Comparison of ENCODE assay signal across 1 cellular context in genomic region chr1:43143441-43143888, GRCh38.
TF ChIP-seq lines count a peak whose summit lies in the region.

No MANE protein-coding gene starts in this region.

TF ChIP-seq in K562, 482 proteins besides CTCF, POLR2A, EP300 and RAD21 (continues in another document):
- TF ChIP-seq IFI16 (CRISPR knock-in tag; IDR thresholded peaks at IDR 0.05): no peak
- TF ChIP-seq XRCC5 (IDR thresholded peaks at IDR 0.05; ENCODE audit: low read depth, low read length): peak; percentile 77; the same call in 1 of the 2 replicates
- no peak for TF ChIP-seq GTF2B (IDR thresholded peaks at IDR 0.05; ENCODE audit: extremely low read depth, insufficient read length)
- TF ChIP-seq, protein P1, sequence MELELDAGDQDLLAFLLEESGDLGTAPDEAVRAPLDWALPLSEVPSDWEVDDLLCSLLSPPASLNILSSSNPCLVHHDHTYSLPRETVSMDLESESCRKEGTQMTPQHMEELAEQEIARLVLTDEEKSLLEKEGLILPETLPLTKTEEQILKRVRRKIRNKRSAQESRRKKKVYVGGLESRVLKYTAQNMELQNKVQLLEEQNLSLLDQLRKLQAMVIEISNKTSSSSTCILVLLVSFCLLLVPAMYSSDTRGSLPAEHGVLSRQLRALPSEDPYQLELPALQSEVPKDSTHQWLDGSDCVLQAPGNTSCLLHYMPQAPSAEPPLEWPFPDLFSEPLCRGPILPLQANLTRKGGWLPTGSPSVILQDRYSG (tag; conservative IDR thresholded peaks at IDR 0.05; ENCODE audit: low read depth): no peak
- no peak for TF ChIP-seq ZNF586 (CRISPR knock-in tag; conservative IDR thresholded peaks at IDR 0.05)
- peak; percentile 77; the same call in 1 of the 2 replicates for TF ChIP-seq STAT6 (CRISPR knock-in tag; IDR thresholded peaks at IDR 0.05)
- TF ChIP-seq BRD9 (IDR thresholded peaks at IDR 0.05; ENCODE audit: low read depth, partially characterized antibody): no peak
- TF ChIP-seq RCOR1 (IDR thresholded peaks at IDR 0.05; ENCODE audit: borderline replicate concordance in 1 of 2, low read depth in 2 of 2, low read length in 2 of 2): no peak
- TF ChIP-seq ZNF644 (tag; IDR thresholded peaks at IDR 0.05; ENCODE audit: low read depth): no peak
- TF ChIP-seq CBX3 (IDR thresholded peaks at IDR 0.05; ENCODE audit: borderline replicate concordance in 1 of 2, low read length in 2 of 2): no peak
- no peak for TF ChIP-seq MCM7 (IDR thresholded peaks at IDR 0.05)
- TF ChIP-seq SP2 (IDR thresholded peaks at IDR 0.05; ENCODE audit: extremely low read depth, low read depth, low read length, poor library complexity, severe bottlenecking): no peak
- TF ChIP-seq NONO (IDR thresholded peaks at IDR 0.05; ENCODE audit: low read depth in 2 of 2, low read length in 1 of 2): peak in 1 of 2 experiments; percentile 99; a peak in 2 of 4 replicates
- peak in 1 of 2 experiments; percentile 99; a peak in 2 of 4 replicates for TF ChIP-seq FOXK2 (conservative IDR thresholded peaks at IDR 0.05 in 1 of 2, IDR thresholded peaks at IDR 0.05 in 1 of 2; ENCODE audit: low read depth in 2 of 2)
- TF ChIP-seq CTCFL (IDR thresholded peaks at IDR 0.05; ENCODE audit: borderline replicate concordance, insufficient read depth, low read depth, low read length, poor library complexity, severe bottlenecking): peak; percentile 64
- 0 out of 2 replicates have a peak, but pooled peaks have one; percentile 60 for TF ChIP-seq HDAC2 (IDR thresholded peaks at IDR 0.05)
- TF ChIP-seq SRSF9 (IDR thresholded peaks at IDR 0.05; ENCODE audit: borderline replicate concordance, low read depth, low read length): no peak
- no peak for TF ChIP-seq GABPB1 (CRISPR knock-in tag; IDR thresholded peaks at IDR 0.05)
- TF ChIP-seq RBM34 (IDR thresholded peaks at IDR 0.05; ENCODE audit: borderline replicate concordance, insufficient read depth, low read length): no peak
- no peak for TF ChIP-seq NELFE (IDR thresholded peaks at IDR 0.05; ENCODE audit: insufficient read depth, insufficient read length)
- no peak for TF ChIP-seq ZBED1 (IDR thresholded peaks at IDR 0.05)
- peak; percentile 6; the same call in 1 of the 2 replicates for TF ChIP-seq NR2C1 (IDR thresholded peaks at IDR 0.05)
- no peak for TF ChIP-seq NR2C1 (tag; IDR thresholded peaks at IDR 0.05)
- no peak for TF ChIP-seq ILK (tag; IDR thresholded peaks at IDR 0.05; ENCODE audit: borderline replicate concordance, low read depth)
- TF ChIP-seq ELK1 (CRISPR knock-in tag; IDR thresholded peaks at IDR 0.05): no peak
- no peak for TF ChIP-seq NR2F6 (CRISPR knock-in tag; IDR thresholded peaks at IDR 0.05)
- no peak for TF ChIP-seq ZNF696 (CRISPR knock-in tag; conservative IDR thresholded peaks at IDR 0.05)
- no peak for TF ChIP-seq USF2 (CRISPR knock-in tag; IDR thresholded peaks at IDR 0.05)
- TF ChIP-seq ZFP91 (CRISPR knock-in tag; IDR thresholded peaks at IDR 0.05): no peak
- TF ChIP-seq SRF (CRISPR knock-in tag; IDR thresholded peaks at IDR 0.05): no peak
- no peak for TF ChIP-seq PTTG1 (tag; IDR thresholded peaks at IDR 0.05; ENCODE audit: low read depth)
- no peak for TF ChIP-seq GABPB2 (CRISPR knock-in tag; conservative IDR thresholded peaks at IDR 0.05)
- TF ChIP-seq GTF2A2 (tag; IDR thresholded peaks at IDR 0.05): no peak
- TF ChIP-seq SMC3 (conservative IDR thresholded peaks at IDR 0.05; ENCODE audit: insufficient read depth, low read depth, low read length): 0 out of 2 replicates have a peak, but pooled peaks have one; percentile 29
- TF ChIP-seq CEBPZ (IDR thresholded peaks at IDR 0.05; ENCODE audit: borderline replicate concordance, low read depth, low read length): no peak
- no peak for TF ChIP-seq MED1 (CRISPR knock-in tag; IDR thresholded peaks at IDR 0.05; ENCODE audit: borderline replicate concordance)
- TF ChIP-seq, protein P2, sequence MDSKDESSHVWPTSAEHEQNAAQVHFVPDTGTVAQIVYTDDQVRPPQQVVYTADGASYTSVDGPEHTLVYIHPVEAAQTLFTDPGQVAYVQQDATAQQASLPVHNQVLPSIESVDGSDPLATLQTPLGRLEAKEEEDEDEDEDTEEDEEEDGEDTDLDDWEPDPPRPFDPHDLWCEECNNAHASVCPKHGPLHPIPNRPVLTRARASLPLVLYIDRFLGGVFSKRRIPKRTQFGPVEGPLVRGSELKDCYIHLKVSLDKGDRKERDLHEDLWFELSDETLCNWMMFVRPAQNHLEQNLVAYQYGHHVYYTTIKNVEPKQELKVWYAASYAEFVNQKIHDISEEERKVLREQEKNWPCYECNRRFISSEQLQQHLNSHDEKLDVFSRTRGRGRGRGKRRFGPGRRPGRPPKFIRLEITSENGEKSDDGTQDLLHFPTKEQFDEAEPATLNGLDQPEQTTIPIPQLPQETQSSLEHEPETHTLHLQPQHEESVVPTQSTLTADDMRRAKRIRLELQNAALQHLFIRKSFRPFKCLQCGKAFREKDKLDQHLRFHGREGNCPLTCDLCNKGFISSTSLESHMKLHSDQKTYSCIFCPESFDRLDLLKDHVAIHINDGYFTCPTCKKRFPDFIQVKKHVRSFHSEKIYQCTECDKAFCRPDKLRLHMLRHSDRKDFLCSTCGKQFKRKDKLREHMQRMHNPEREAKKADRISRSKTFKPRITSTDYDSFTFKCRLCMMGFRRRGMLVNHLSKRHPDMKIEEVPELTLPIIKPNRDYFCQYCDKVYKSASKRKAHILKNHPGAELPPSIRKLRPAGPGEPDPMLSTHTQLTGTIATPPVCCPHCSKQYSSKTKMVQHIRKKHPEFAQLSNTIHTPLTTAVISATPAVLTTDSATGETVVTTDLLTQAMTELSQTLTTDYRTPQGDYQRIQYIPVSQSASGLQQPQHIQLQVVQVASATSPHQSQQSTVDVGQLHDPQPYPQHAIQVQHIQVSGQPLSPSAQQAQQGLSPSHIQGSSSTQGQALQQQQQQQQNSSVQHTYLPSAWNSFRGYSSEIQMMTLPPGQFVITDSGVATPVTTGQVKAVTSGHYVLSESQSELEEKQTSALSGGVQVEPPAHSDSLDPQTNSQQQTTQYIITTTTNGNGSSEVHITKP (IDR thresholded peaks at IDR 0.05; ENCODE audit: partially characterized antibody): peak; percentile 100
- TF ChIP-seq POLR3G (IDR thresholded peaks at IDR 0.05; ENCODE audit: extremely low read depth, insufficient read length, insufficient replicate concordance): no peak
- TF ChIP-seq RBM15 (IDR thresholded peaks at IDR 0.05; ENCODE audit: insufficient read depth, low read length): no peak
- TF ChIP-seq ZEB2 (IDR thresholded peaks at IDR 0.05): peak; percentile 67
- TF ChIP-seq SNIP1 (IDR thresholded peaks at IDR 0.05; ENCODE audit: low read depth): no peak
- TF ChIP-seq, protein P3, sequence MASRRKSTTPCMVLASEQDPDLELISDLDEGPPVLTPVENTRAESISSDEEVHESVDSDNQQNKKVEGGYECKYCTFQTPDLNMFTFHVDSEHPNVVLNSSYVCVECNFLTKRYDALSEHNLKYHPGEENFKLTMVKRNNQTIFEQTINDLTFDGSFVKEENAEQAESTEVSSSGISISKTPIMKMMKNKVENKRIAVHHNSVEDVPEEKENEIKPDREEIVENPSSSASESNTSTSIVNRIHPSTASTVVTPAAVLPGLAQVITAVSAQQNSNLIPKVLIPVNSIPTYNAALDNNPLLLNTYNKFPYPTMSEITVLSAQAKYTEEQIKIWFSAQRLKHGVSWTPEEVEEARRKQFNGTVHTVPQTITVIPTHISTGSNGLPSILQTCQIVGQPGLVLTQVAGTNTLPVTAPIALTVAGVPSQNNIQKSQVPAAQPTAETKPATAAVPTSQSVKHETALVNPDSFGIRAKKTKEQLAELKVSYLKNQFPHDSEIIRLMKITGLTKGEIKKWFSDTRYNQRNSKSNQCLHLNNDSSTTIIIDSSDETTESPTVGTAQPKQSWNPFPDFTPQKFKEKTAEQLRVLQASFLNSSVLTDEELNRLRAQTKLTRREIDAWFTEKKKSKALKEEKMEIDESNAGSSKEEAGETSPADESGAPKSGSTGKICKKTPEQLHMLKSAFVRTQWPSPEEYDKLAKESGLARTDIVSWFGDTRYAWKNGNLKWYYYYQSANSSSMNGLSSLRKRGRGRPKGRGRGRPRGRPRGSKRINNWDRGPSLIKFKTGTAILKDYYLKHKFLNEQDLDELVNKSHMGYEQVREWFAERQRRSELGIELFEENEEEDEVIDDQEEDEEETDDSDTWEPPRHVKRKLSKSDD (conservative IDR thresholded peaks at IDR 0.05; ENCODE audit: low read length): no peak
